ENCODE assay signal across 8 cellular contexts in the genomic region with DNA sequence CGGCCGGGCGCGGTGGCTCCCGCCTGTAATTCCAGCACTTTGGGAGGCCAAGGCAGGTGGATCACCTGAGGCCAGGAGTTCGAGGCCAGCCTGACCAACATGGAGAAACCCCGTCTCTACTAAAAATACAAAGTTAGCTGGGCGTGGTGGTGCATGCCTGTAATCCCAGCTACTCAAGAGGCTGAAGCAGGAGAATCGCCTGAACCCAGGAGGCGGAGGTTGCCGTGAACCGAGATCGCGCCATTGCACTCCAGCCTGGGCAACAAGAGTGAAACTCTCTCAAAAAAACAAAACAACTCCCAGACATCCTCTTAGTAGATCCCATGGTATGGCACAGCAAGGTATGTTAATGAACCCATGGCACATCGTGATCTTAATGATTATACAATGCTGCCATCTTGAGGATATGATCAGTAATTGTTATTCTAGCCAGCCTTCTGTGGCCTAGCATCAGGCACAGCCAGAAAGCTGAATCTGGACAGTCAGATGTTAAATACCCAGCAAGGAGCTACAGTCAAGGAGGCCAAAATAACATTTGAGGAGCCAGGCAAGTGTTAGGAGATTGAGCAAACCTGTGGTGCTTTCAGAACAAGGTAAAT. TPM values are rescaled to one million over a fixed set of nuclear protein-coding genes. Genes with fewer than 3 reads are reported as not detected.
A peak's percentile ranks its signal among the peaks of the same experiment; 100 is the strongest.
DNase-seq lines count a peak whose midpoint lies in the region; ATAC-seq and TF ChIP-seq lines count a peak whose summit lies in the region.
"Not testable (repeated sequence)": the region's sequence is repeated elsewhere in the genome, so short reads cannot be mapped to it uniquely, and the experiment has no call there.

No MANE protein-coding gene starts in this region.

- 68% methylated on average over 15 of the region's 15 CpGs for WGBS in SK-N-SH (ENCODE audit: low lambda C conversion rate)

- H3K36me3 ChIP-seq in SK-N-SH (replicated peaks in 1 of 2; ENCODE audit: control insufficient read depth in 1 of 2, insufficient read depth in 2 of 2, low read length in 1 of 2); gastrocnemius medialis: not testable (repeated sequence)

- TF ChIP-seq CTCF in SK-N-SH (IDR thresholded peaks at IDR 0.05) (peak; percentile 71), cardiac fibroblast (IDR thresholded peaks at IDR 0.05; ENCODE audit: low read depth, low read length) (peak; percentile 37), gastrocnemius medialis (IDR thresholded peaks at IDR 0.05 in 4 of 5, conservative IDR thresholded peaks at IDR 0.05 in 1 of 5) (peak; percentile 62 to 84 (median 70))

- POLR2A ChIA-PET in SK-N-SH (lab: Yijun Ruan, JAX): interaction anchor here (0.6 to 1.1 kb wide), 2 partner anchors 16 to 129 kb away, joined by 3 to 4 read pairs; no protein-coding TSS in a partner anchor

- not testable (repeated sequence) for H4K20me1 ChIP-seq in SK-N-SH (ENCODE audit: insufficient read depth)

- H3K4me3 ChIP-seq in SK-N-SH (ENCODE audit: low read depth in 2 of 2, low read length in 1 of 2): peak overlapping the region in 1 of 2 experiments; percentile 25; a peak in 1 of 4 replicates
- H3K4me3 ChIP-seq in cardiac fibroblast (replicated peaks in 1 of 2; ENCODE audit: low read depth in 2 of 2, low read length in 2 of 2); gastrocnemius medialis: not testable (repeated sequence)

- H3K27me3 ChIP-seq in SK-N-SH (ENCODE audit: insufficient read depth); gastrocnemius medialis: not testable (repeated sequence)

- CTCF ChIA-PET in SK-N-SH (lab: Yijun Ruan, JAX): interaction anchor here (0.5 to 3.6 kb wide), 47 partner anchors 10 to 794 kb away, joined by 3 to 65 read pairs (median 4); partner anchors contain the start of genes ARHGEF37 and PCYOX1L

- H2AFZ ChIP-seq in SK-N-SH (ENCODE audit: low read depth): peak overlapping the region; percentile 86

- H3F3A ChIP-seq in SK-N-SH (replicated peaks; ENCODE audit: insufficient read depth): peaks cover 47% of the 10 kb centered on the region

- TF ChIP-seq POLR2A in gastrocnemius medialis (IDR thresholded peaks at IDR 0.05): not testable (repeated sequence)

- H3K4me1 ChIP-seq in SK-N-SH (ENCODE audit: control insufficient read depth in 1 of 2, insufficient read depth in 2 of 2, low read depth in 1 of 2, low read length in 1 of 2): peaks cover 10 to 28% of the 10 kb centered on the region in 2 experiments
- H3K4me1 ChIP-seq in gastrocnemius medialis: peaks cover 20 to 35% of the 10 kb centered on the region in 2 donors

- H3K9me3 ChIP-seq in SK-N-SH, gastrocnemius medialis: not testable (repeated sequence)

- intact Hi-C loops in gastrocnemius medialis (cut with DNase I; ENCODE audit: low total_unique reads): loop anchor here (1.0 kb wide), 2 partner anchors 122 to 182 kb away; no protein-coding TSS in a partner anchor

- H3K9ac ChIP-seq in SK-N-SH: peak overlapping the region; percentile 42; the same call in 1 of the 2 replicates

- not testable (repeated sequence) for H3K4me2 ChIP-seq in SK-N-SH

- H3K79me2 ChIP-seq in SK-N-SH (ENCODE audit: insufficient read depth): not testable (repeated sequence)

- in situ Hi-C loops in gastrocnemius medialis (cut with MboI; ENCODE audit: low sequenced_read_pairs in 4 of 4): loop anchor here (5.0 to 25.0 kb wide), 6 partner anchors 127 to 427 kb away; partner anchors contain the start of genes ABLIM3 (in 1 of the 4) and IL17B (in 1 of the 4)

- ATAC-seq in HG03064 (IDR thresholded peaks at IDR 0.05; ENCODE audit: low read depth, unreplicated experiment): peak; percentile 93
- ATAC-seq in gastrocnemius medialis: peak; percentile 80 to 84

- peak; percentile 91 for TF ChIP-seq RAD21 in SK-N-SH (IDR thresholded peaks at IDR 0.05; ENCODE audit: low read length)

- peak overlapping the region in 1 of 2 experiments; percentile 98; a peak in 3 of 4 replicates for H3K27ac ChIP-seq in SK-N-SH (ENCODE audit: low read depth in 2 of 2, low read length in 1 of 2)
- H3K27ac ChIP-seq in gastrocnemius medialis: peak overlapping the region in 1 of 4 donors; percentile 46

- not testable (repeated sequence) for H3K9me2 ChIP-seq in SK-N-SH

- TF ChIP-seq EP300 in SK-N-SH (IDR thresholded peaks at IDR 0.05; ENCODE audit: borderline replicate concordance in 1 of 2, low read depth in 1 of 2, low read length in 1 of 2): not testable (repeated sequence)

- DNase-seq in COLO668 (lab: John Stamatoyannopoulos, UW; ENCODE audit: unreplicated experiment): peak; percentile 5
- peak; percentile 38 for DNase-seq in GM19240 (ENCODE audit: insufficient read length, low spot score)
- DNase-seq in NCI-H1694 (lab: John Stamatoyannopoulos, UW): peak; percentile 76
- DNase-seq in SK-N-SH: peak; percentile 78
- DNase-seq in cardiac fibroblast (ENCODE audit: low read depth in 2 of 2): peak; percentile 92
- peak; percentile 84 for DNase-seq in iPS-NIHi7 (ENCODE audit: extremely low spot score)
- not testable (repeated sequence) for DNase-seq in gastrocnemius medialis

TF ChIP-seq in SK-N-SH, 30 proteins besides CTCF, POLR2A, EP300 and RAD21:
- peak; percentile 78 for TF ChIP-seq SMC3 (IDR thresholded peaks at IDR 0.05; ENCODE audit: low read depth, low read length)

RNA-seq across cellular contexts. Expression of gene CSNK1A1, which starts 13.4 kb away (rescaled TPM):
- 70.7 and 96.6 TPM in 2 replicates for polyA plus RNA-seq in SK-N-SH (2012; rRNA removed)
- 109 and 118 TPM in 2 replicates for polyA plus RNA-seq in SK-N-SH (2012; cell fraction: cytosol; rRNA removed)
- 63.2 and 77.8 TPM in 2 replicates for polyA plus RNA-seq in SK-N-SH (2012; cell fraction: nucleus; rRNA removed)
- total RNA-seq in gastrocnemius medialis: 100 to 1,000 TPM; 157 to 252 (median 215) TPM

RNA-seq across cellular contexts. Expression of gene ARHGEF37, which starts 16.7 kb away (rescaled TPM):
- polyA plus RNA-seq in SK-N-SH (2012; rRNA removed): 0.94 and 1.3 TPM in 2 replicates
- polyA plus RNA-seq in SK-N-SH (2012; cell fraction: cytosol; rRNA removed): 0.76 and 1.1 TPM in 2 replicates
- 1.2 and 2.1 TPM in 2 replicates for polyA plus RNA-seq in SK-N-SH (2012; cell fraction: nucleus; rRNA removed)
- 10 to 100 TPM in 3 of 4 donors, 1 to 10 TPM in 1; 9.5 to 28.6 (median 21.0) TPM for total RNA-seq in gastrocnemius medialis
